ENCODE assay signal across 18 cellular contexts in the genomic region with DNA sequence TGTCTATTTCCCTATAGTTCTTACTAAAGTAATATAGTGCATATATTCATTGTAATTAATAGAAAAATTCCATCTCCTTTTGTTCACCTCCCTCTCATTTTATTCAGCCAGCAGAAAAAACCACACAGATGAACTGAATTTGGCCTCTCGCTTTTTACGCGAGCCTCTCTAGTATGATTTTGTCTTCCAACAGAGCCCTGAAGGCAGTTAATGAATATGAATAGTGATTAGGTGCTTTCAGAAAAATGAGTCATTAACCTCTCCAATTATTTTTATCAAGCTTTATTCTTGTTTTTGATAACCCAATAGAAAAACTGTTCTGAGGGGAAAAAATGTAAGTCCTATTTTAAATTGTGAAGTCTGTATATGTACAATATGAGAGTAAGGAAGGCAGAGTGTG.
DNase-seq lines count a peak whose midpoint lies in the region; ATAC-seq and TF ChIP-seq lines count a peak whose summit lies in the region.
"Had no signal": no experiment of that assay in that cellular context is flagged by ENCODE, and none has a peak within 500 bp of the region (broad histone marks: within the 10 kb centered on the region; RNA-seq: fewer than 3 reads in every experiment).

No MANE protein-coding gene starts in this region.

- H3K4me3 ChIP-seq in esophagus squamous epithelium: no peak overlapping the region
- H3K4me3 ChIP-seq: GM12878, GM23248, HAP-1 had no signal

- TF ChIP-seq CTCF in esophagus squamous epithelium (IDR thresholded peaks at IDR 0.05): no peak

- no peaks in the 10 kb centered on the region for H3K9me3 Mint-ChIP-seq in activated naive CD8-positive, alpha-beta T cell treated with anti-CD3 and anti-CD28 coated beads, Interleukin-2, amount 50 U/mL, for 24 hours
- no peaks in the 10 kb centered on the region for H3K9me3 Mint-ChIP-seq in activated naive CD8-positive, alpha-beta T cell treated with anti-CD3 and anti-CD28 coated beads for 36 hours
- H3K9me3 Mint-ChIP-seq in activated T-helper 17 cell treated with anti-CD3 and anti-CD28 coated beads, Interleukin-2, amount 50 U/mL, for 72 hours: peaks cover under 1% of the 10 kb centered on the region
- H3K9me3 Mint-ChIP-seq in T-cell: peaks cover 0 to under 1% (median 0%) of the 10 kb centered on the region in 3 donors
- H3K9me3 Mint-ChIP-seq: CD4-positive, alpha-beta T cell had no signal

- intact Hi-C loops in esophagus squamous epithelium (cut with DNase I): no loop called here

- ATAC-seq in activated naive CD8-positive, alpha-beta T cell treated with anti-CD3 and anti-CD28 coated beads, Interleukin-2, amount 50 U/mL, for 24 hours: no peak
- ATAC-seq in GM18868 (IDR thresholded peaks at IDR 0.05; ENCODE audit: unreplicated experiment): peak; percentile 43
- ATAC-seq in activated T-helper 17 cell treated with anti-CD3 and anti-CD28 coated beads, Interleukin-2, amount 50 U/mL, for 72 hours (replicated peaks): no peak
- ATAC-seq in T-cell (replicated peaks in 1 of 4): no peak
- ATAC-seq: GM12878, HepG2 had no signal

- POLR2A ChIA-PET in T-cell (lab: Charles Lee): interaction anchor here in 1 of 2 donors (0.6 kb wide), 1 partner anchor 14 kb away, joined by 3 read pairs; no protein-coding TSS in a partner anchor

- no peaks in the 10 kb centered on the region for H3K27me3 ChIP-seq in esophagus squamous epithelium
- H3K27me3 ChIP-seq: BE2C had no signal

- H3K4me3 Mint-ChIP-seq in activated naive CD8-positive, alpha-beta T cell treated with anti-CD3 and anti-CD28 coated beads, Interleukin-2, amount 50 U/mL, for 24 hours: no peak overlapping the region
- H3K4me3 Mint-ChIP-seq in activated naive CD8-positive, alpha-beta T cell treated with anti-CD3 and anti-CD28 coated beads for 36 hours: no peak overlapping the region
- no peak overlapping the region for H3K4me3 Mint-ChIP-seq in activated T-helper 17 cell treated with anti-CD3 and anti-CD28 coated beads, Interleukin-2, amount 50 U/mL, for 72 hours
- no peak overlapping the region for H3K4me3 Mint-ChIP-seq in T-cell
- H3K4me3 Mint-ChIP-seq: CD4-positive, alpha-beta T cell had no signal

- peaks cover 22% of the 10 kb centered on the region for H3K36me3 Mint-ChIP-seq in activated naive CD8-positive, alpha-beta T cell treated with anti-CD3 and anti-CD28 coated beads, Interleukin-2, amount 50 U/mL, for 24 hours (ENCODE audit: low read depth)
- peaks cover 10% of the 10 kb centered on the region for H3K36me3 Mint-ChIP-seq in activated naive CD8-positive, alpha-beta T cell treated with anti-CD3 and anti-CD28 coated beads for 36 hours
- H3K36me3 Mint-ChIP-seq in activated T-helper 17 cell treated with anti-CD3 and anti-CD28 coated beads, Interleukin-2, amount 50 U/mL, for 72 hours (ENCODE audit: low read depth): peaks cover 95% of the 10 kb centered on the region
- peaks cover 60% of the 10 kb centered on the region for H3K36me3 Mint-ChIP-seq in T-cell

- H3K27ac Mint-ChIP-seq in activated naive CD8-positive, alpha-beta T cell treated with anti-CD3 and anti-CD28 coated beads, Interleukin-2, amount 50 U/mL, for 24 hours: peak overlapping the region; percentile 48
- H3K27ac Mint-ChIP-seq in activated naive CD8-positive, alpha-beta T cell treated with anti-CD3 and anti-CD28 coated beads for 36 hours: no peak overlapping the region
- peak overlapping the region; percentile 5 for H3K27ac Mint-ChIP-seq in activated T-helper 17 cell treated with anti-CD3 and anti-CD28 coated beads, Interleukin-2, amount 50 U/mL, for 72 hours
- peak overlapping the region in 1 of 2 donors; percentile 19 for H3K27ac Mint-ChIP-seq in T-cell
- H3K27ac Mint-ChIP-seq: CD4-positive, alpha-beta T cell had no signal

- CTCF ChIA-PET in T-cell (lab: Charles Lee): no interaction called here

- DNase-seq in activated naive CD8-positive, alpha-beta T cell treated with anti-CD3 and anti-CD28 coated beads, Interleukin-2, amount 50 U/mL, for 24 hours: no peak
- DNase-seq in activated naive CD8-positive, alpha-beta T cell treated with anti-CD3 and anti-CD28 coated beads for 36 hours: no peak
- no peak for DNase-seq in esophagus squamous epithelium (lab: John Stamatoyannopoulos, UW)
- DNase-seq in T-cell: no peak
- no peak for DNase-seq in DMS153 (lab: John Stamatoyannopoulos, UW)
- DNase-seq: ACHN; BE2C; C1 segment of cervical spinal cord; CD4-positive, alpha-beta T cell; DMS53; DND-41; EL; GM23248 had no signal

- no peaks in the 10 kb centered on the region for H3K9me3 ChIP-seq in esophagus squamous epithelium
- H3K9me3 ChIP-seq: BE2C, HAP-1 had no signal

- WGBS in esophagus squamous epithelium, 2 donors: 74 to 86% methylated on average over 3 of the region's 3 CpGs

- TF ChIP-seq POLR2A in esophagus squamous epithelium (IDR thresholded peaks at IDR 0.05): no peak

- H3K4me1 ChIP-seq in esophagus squamous epithelium: no peaks in the 10 kb centered on the region
- H3K4me1 ChIP-seq: HAP-1 had no signal

- H3K4me1 Mint-ChIP-seq in activated naive CD8-positive, alpha-beta T cell treated with anti-CD3 and anti-CD28 coated beads, Interleukin-2, amount 50 U/mL, for 24 hours: peaks cover 2% of the 10 kb centered on the region
- no peaks in the 10 kb centered on the region for H3K4me1 Mint-ChIP-seq in activated naive CD8-positive, alpha-beta T cell treated with anti-CD3 and anti-CD28 coated beads for 36 hours
- H3K4me1 Mint-ChIP-seq in activated T-helper 17 cell treated with anti-CD3 and anti-CD28 coated beads, Interleukin-2, amount 50 U/mL, for 72 hours: peaks cover 5% of the 10 kb centered on the region
- H3K4me1 Mint-ChIP-seq in T-cell: no peaks in the 10 kb centered on the region

- no peak overlapping the region for H3K27ac ChIP-seq in esophagus squamous epithelium
- H3K27ac ChIP-seq: GM23248 had no signal

- peaks cover 4 to 100% (median 14%) of the 10 kb centered on the region in 3 donors for H3K36me3 ChIP-seq in esophagus squamous epithelium

- H3K27me3 Mint-ChIP-seq in activated naive CD8-positive, alpha-beta T cell treated with anti-CD3 and anti-CD28 coated beads, Interleukin-2, amount 50 U/mL, for 24 hours: no peaks in the 10 kb centered on the region
- no peaks in the 10 kb centered on the region for H3K27me3 Mint-ChIP-seq in activated naive CD8-positive, alpha-beta T cell treated with anti-CD3 and anti-CD28 coated beads for 36 hours
- no peaks in the 10 kb centered on the region for H3K27me3 Mint-ChIP-seq in activated T-helper 17 cell treated with anti-CD3 and anti-CD28 coated beads, Interleukin-2, amount 50 U/mL, for 72 hours
- no peaks in the 10 kb centered on the region for H3K27me3 Mint-ChIP-seq in T-cell
- H3K27me3 Mint-ChIP-seq: CD4-positive, alpha-beta T cell had no signal
